Comparison of ENCODE assay signal across 20 cellular contexts in genomic region chr2:27823564-27823963, GRCh38. TPM values are rescaled to one million over a fixed set of nuclear protein-coding genes. Genes with fewer than 3 reads are reported as not detected.
A peak's percentile ranks its signal among the peaks of the same experiment; 100 is the strongest.
DNase-seq lines count a peak whose midpoint lies in the region; ATAC-seq, FAIRE-seq and TF ChIP-seq lines count a peak whose summit lies in the region.
"Had no signal": no experiment of that assay in that cellular context is flagged by ENCODE, and none has a peak within 500 bp of the region (broad histone marks: within the 10 kb centered on the region; RNA-seq: fewer than 3 reads in every experiment).

No MANE protein-coding gene starts in this region.

- peak; percentile 25 for TF ChIP-seq CTCF in AG10803 (conservative IDR thresholded peaks at IDR 0.05; ENCODE audit: low read length)
- TF ChIP-seq CTCF in Panc1 (IDR thresholded peaks at IDR 0.05): peak; percentile 14; the same call in 1 of the 2 replicates
- peak; percentile 39 to 72 (median 66) for TF ChIP-seq CTCF in gastroesophageal sphincter (IDR thresholded peaks at IDR 0.05)
- TF ChIP-seq CTCF in pancreas (IDR thresholded peaks at IDR 0.05): no peak

- no peak overlapping the region for H3K4me3 ChIP-seq in AG10803 (ENCODE audit: low read length)
- H3K4me3 ChIP-seq in Panc1 (ENCODE audit: low read depth in 2 of 2, low read length in 2 of 2): no peak overlapping the region
- H3K4me3 ChIP-seq in gastroesophageal sphincter: peak overlapping the region; percentile 38
- no peak overlapping the region for H3K4me3 ChIP-seq in pancreas
- H3K4me3 ChIP-seq in HAP-1: no peak overlapping the region
- H3K4me3 ChIP-seq: A549, Peyer's patch had no signal

- H3K4me1 ChIP-seq in Panc1 (ENCODE audit: control insufficient read depth, insufficient read depth, low read length): no peaks in the 10 kb centered on the region
- H3K4me1 ChIP-seq in gastroesophageal sphincter: peaks cover 0 to 17% (median 0%) of the 10 kb centered on the region in 3 donors
- no peaks in the 10 kb centered on the region for H3K4me1 ChIP-seq in pancreas
- H3K4me1 ChIP-seq in HAP-1: no peaks in the 10 kb centered on the region
- H3K4me1 ChIP-seq: A549, Peyer's patch had no signal

- H3K9me3 ChIP-seq in Panc1 (ENCODE audit: control insufficient read depth, insufficient read depth, low read depth, low read length): no peaks in the 10 kb centered on the region
- no peaks in the 10 kb centered on the region for H3K9me3 ChIP-seq in gastroesophageal sphincter
- no peaks in the 10 kb centered on the region for H3K9me3 ChIP-seq in pancreas
- no peaks in the 10 kb centered on the region for H3K9me3 ChIP-seq in HAP-1
- H3K9me3 ChIP-seq: Peyer's patch had no signal

- H3K36me3 ChIP-seq in Panc1 (ENCODE audit: control insufficient read depth, insufficient read depth, low read length) (no peaks in the 10 kb centered on the region), gastroesophageal sphincter (no peaks in the 10 kb centered on the region), pancreas (no peaks in the 10 kb centered on the region), HAP-1 (replicated peaks) (no peaks in the 10 kb centered on the region)
- H3K36me3 ChIP-seq: Peyer's patch had no signal

- POLR2A ChIA-PET in Panc1 (lab: Charles Lee): no interaction called here

- TF ChIP-seq EP300 in gastroesophageal sphincter (IDR thresholded peaks at IDR 0.05): no peak

- H3K27me3 ChIP-seq in Panc1 (ENCODE audit: control insufficient read depth, insufficient read depth, low read length) (no peaks in the 10 kb centered on the region), gastroesophageal sphincter (no peaks in the 10 kb centered on the region), pancreas (no peaks in the 10 kb centered on the region), HAP-1 (ENCODE audit: low read depth) (peaks cover 3% of the 10 kb centered on the region; the same call in 1 of the 2 replicates)
- H3K27me3 ChIP-seq: Peyer's patch had no signal

- BruUV-seq in Panc1 (replicated peaks; lab: Mats Ljungman, UMichigan): no TSS peak

- DNase-seq in AG10803 (ENCODE audit: low read depth) (no peak), Panc1 (ENCODE audit: low read depth, low spot score) (no peak), islet precursor cell (peak; percentile 33), pancreas (no peak), NCI-H2227 treated with DMSO at 0.1 percent for 48 hours (lab: John Stamatoyannopoulos, UW) (no peak), HAP-1 (ENCODE audit: low spot score in 2 of 2) (no peak)
- DNase-seq: Calu3; CD4-positive, CD25-positive, alpha-beta regulatory T cell; DMS79; NCI-H1092; NCI-H345; NCI-H69; Peyer's patch; SHP77 treated with DMSO at 0.1 percent for 48 hours had no signal

- 42 to 47% methylated on average over 5 of the region's 5 CpGs for WGBS in gastroesophageal sphincter (ENCODE audit: low coverage in 1 of 2), 2 donors
- 90 to 95% methylated on average over 5 of the region's 5 CpGs for WGBS in pancreas, 2 donors

- no peak for FAIRE-seq in pancreas (lab: Jason Lieb, UNC)
- FAIRE-seq: A549, G401.6, H1 had no signal

- intact Hi-C loops in Panc1 (cut with micrococcal nuclease; ENCODE audit: unreplicated experiment) (no loop called here), pancreas (cut with DNase I) (no loop called here)

- H3K27ac ChIP-seq in Panc1 (ENCODE audit: low read length) (no peak overlapping the region), gastroesophageal sphincter (peak overlapping the region; percentile 80 to 85 (median 83)), pancreas (no peak overlapping the region)
- H3K27ac ChIP-seq: A549, KMS-11, Peyer's patch had no signal

- no peak for TF ChIP-seq POLR2A in gastroesophageal sphincter (IDR thresholded peaks at IDR 0.05)

- in situ Hi-C loops in Panc1 (cut with HindIII; ENCODE audit: low pct_unique_long_range_greater_than_20kb, low sequenced_read_pairs): no loop called here
- in situ Hi-C loops in HAP-1 (cut with MboI; ENCODE audit: low sequenced_read_pairs): no loop called here

- CTCF ChIA-PET in Panc1 (lab: Charles Lee): no interaction called here

- ATAC-seq in Panc1: no peak
- ATAC-seq in gastroesophageal sphincter: peak; percentile 73
- no peak for ATAC-seq in pancreas
- no peak for ATAC-seq in GM18861 (IDR thresholded peaks at IDR 0.05; ENCODE audit: unreplicated experiment)
- ATAC-seq: A549 had no signal

RNA-seq across cellular contexts. Expression of gene MRPL33, which starts 52.0 kb away (rescaled TPM):
- total RNA-seq in Panc1 (2021; ENCODE audit: unreplicated experiment): 61.6 TPM
- 51.7 TPM for polyA plus RNA-seq in Panc1 (2012; ENCODE audit: insufficient read length)
- total RNA-seq in gastroesophageal sphincter: 100 to 1,000 TPM; 216 to 448 (median 360) TPM
- 10 to 100 TPM; 17.8 to 29.7 (median 26.0) TPM for total RNA-seq in pancreas
- 100 to 1,000 TPM in 1 of 2 donors, 10 to 100 TPM in 1; 29.2 to 120 TPM for polyA plus RNA-seq in pancreas

Comparison
In these comparisons a context has a peak if more than half of its experiments do, and no peak if none do; other contexts are left out.
1. H3K4me3 ChIP-seq: peak in gastroesophageal sphincter (2 of 2); none in AG10803 (single experiment), Panc1 (0 of 2), pancreas (0 of 4) and HAP-1 (single experiment).
2. CTCF ChIP-seq: peak in AG10803 (single experiment), Panc1 (single experiment) and gastroesophageal sphincter (4 of 4); none in pancreas (0 of 4).
3. H3K27ac ChIP-seq: peak in gastroesophageal sphincter (4 of 4); none in Panc1 (single experiment) and pancreas (0 of 4).